In genomic region chr20:62512812-62513211, GRCh38 we compare ENCODE assay signal across 14 cellular contexts. TPM values are rescaled to one million over a fixed set of nuclear protein-coding genes. Genes with fewer than 3 reads are reported as not detected.
DNase-seq lines count a peak whose midpoint lies in the region; ATAC-seq and TF ChIP-seq lines count a peak whose summit lies in the region.
"Had no signal": no experiment of that assay in that cellular context is flagged by ENCODE, and none has a peak within 500 bp of the region (broad histone marks: within the 10 kb centered on the region; RNA-seq: fewer than 3 reads in every experiment).

No MANE protein-coding gene starts in this region.

- TF ChIP-seq CTCF in right atrium auricular region (IDR thresholded peaks at IDR 0.05) (no peak), WTC11 (IDR thresholded peaks at IDR 0.05) (no peak), nephron (IDR thresholded peaks at IDR 0.05; ENCODE audit: unreplicated experiment in 3 of 3) (no peak), MCF 10A (IDR thresholded peaks at IDR 0.05; ENCODE audit: unreplicated experiment) (no peak)

- no peaks in the 10 kb centered on the region for H3K9me3 ChIP-seq in right atrium auricular region
- H3K9me3 ChIP-seq: SJSA1 had no signal

- CTCF ChIA-PET in WTC11 (lab: Charles Lee) (interaction anchor here (0.7 to 3.1 kb wide), 3 partner anchors 13 to 104 kb away, joined by 3 to 10 read pairs (median 3); no protein-coding TSS in a partner anchor), MCF 10A (lab: Yijun Ruan, JAX) (interaction anchor here (0.6 to 1.1 kb wide), 4 partner anchors 10 to 97 kb away, joined by 3 read pairs; no protein-coding TSS in a partner anchor)

- no TSS peak for BruUV-seq in MCF 10A (replicated peaks; lab: Mats Ljungman, UMichigan)

- H3K36me3 ChIP-seq in right atrium auricular region, result no peaks in the 10 kb centered on the region
- H3K36me3 ChIP-seq: SJSA1 had no signal

- H3K4me3 Mint-ChIP-seq in WTC11 (no peak overlapping the region), nephron (peak overlapping the region in 1 of 3 experiments; percentile 81), MCF 10A (ENCODE audit: unreplicated experiment) (no peak overlapping the region)

- DNase-seq in right atrium auricular region (ENCODE audit: low spot score), result no peak
- no peak for DNase-seq in Right ventricle myocardium inferior (ENCODE audit: missing footprints)
- DNase-seq in WTC11 (ENCODE audit: low spot score), result no peak
- no peak for DNase-seq in NCI-H146 treated with DMSO at 0.1 percent for 48 hours (lab: John Stamatoyannopoulos, UW; ENCODE audit: unreplicated experiment)
- no peak for DNase-seq in NCI-H2029 treated with DMSO at 0.1 percent for 48 hours (lab: John Stamatoyannopoulos, UW)
- no peak for DNase-seq in MCF 10A (ENCODE audit: unreplicated experiment)
- DNase-seq: DMS79, GOT3, NCI-H345, NCI-H524 treated with DMSO at 0.1 percent for 48 hours had no signal

- H3K27me3 Mint-ChIP-seq in WTC11 (ENCODE audit: low read depth) (no peaks in the 10 kb centered on the region), nephron (ENCODE audit: low read depth) (peaks cover 15% of the 10 kb centered on the region), MCF 10A (ENCODE audit: insufficient read depth, unreplicated experiment) (peaks cover 16% of the 10 kb centered on the region)

- peaks cover 0 to 17% of the 10 kb centered on the region in 2 donors for H3K4me1 ChIP-seq in right atrium auricular region
- H3K4me1 ChIP-seq: SJSA1 had no signal

- H3K27me3 ChIP-seq in right atrium auricular region, result no peaks in the 10 kb centered on the region

- H3K4me1 Mint-ChIP-seq in WTC11 (no peaks in the 10 kb centered on the region; the same call in 1 of the 2 replicates), nephron (peaks cover 18% of the 10 kb centered on the region), MCF 10A (ENCODE audit: insufficient read depth, unreplicated experiment) (no peaks in the 10 kb centered on the region)

- H3K27ac Mint-ChIP-seq in WTC11 (peak overlapping the region; percentile 32; the same call in 1 of the 2 replicates), nephron (peak overlapping the region; percentile 64 to 95 (median 77)), MCF 10A (ENCODE audit: low read depth, unreplicated experiment) (no peak overlapping the region)

- ATAC-seq in Right ventricle myocardium inferior (no peak), WTC11 (no peak)
- ATAC-seq: K562 had no signal

- POLR2A ChIA-PET in WTC11 (lab: Charles Lee), result no interaction called here
- POLR2A ChIA-PET in MCF 10A (lab: Yijun Ruan, JAX), result no interaction called here

- H3K27ac ChIP-seq in right atrium auricular region, result peak overlapping the region; percentile 55 to 64
- H3K27ac ChIP-seq: C4-2B, SJSA1 had no signal

- intact Hi-C loops in Right ventricle myocardium inferior (cut with DNase I) (no loop called here), MCF 10A (cut with micrococcal nuclease) (no loop called here)

- H3K4me3 ChIP-seq in right atrium auricular region, result no peak overlapping the region
- H3K4me3 ChIP-seq: K562, SJSA1 had no signal

- H3K9me3 Mint-ChIP-seq in WTC11 (no peaks in the 10 kb centered on the region), nephron (no peaks in the 10 kb centered on the region), MCF 10A (ENCODE audit: unreplicated experiment) (no peaks in the 10 kb centered on the region)

- H3K36me3 Mint-ChIP-seq in WTC11 (no peaks in the 10 kb centered on the region), nephron (ENCODE audit: low read depth) (no peaks in the 10 kb centered on the region), MCF 10A (ENCODE audit: insufficient read depth, unreplicated experiment) (no peaks in the 10 kb centered on the region)

TF ChIP-seq in WTC11, 78 proteins besides CTCF, POLR2A, EP300 and RAD21:
- no peak for TF ChIP-seq FOXP1 (CRISPR knock-in tag; IDR thresholded peaks at IDR 0.05; ENCODE audit: borderline replicate concordance)
- TF ChIP-seq GTF2I (CRISPR knock-in tag; conservative IDR thresholded peaks at IDR 0.05), result no peak
- no peak for TF ChIP-seq TEAD1 (CRISPR knock-in tag; IDR thresholded peaks at IDR 0.05)
- no peak for TF ChIP-seq TCF7 (CRISPR knock-in tag; IDR thresholded peaks at IDR 0.05; ENCODE audit: low read depth)
- no peak for TF ChIP-seq IRF1 (CRISPR knock-in tag; IDR thresholded peaks at IDR 0.05)

RNA-seq across cellular contexts. Expression of gene GATA5, which starts 37.0 kb away (rescaled TPM):
- 1 to 10 TPM; 6.9 to 9.6 TPM for total RNA-seq in right atrium auricular region
- total RNA-seq in Right ventricle myocardium inferior, result 1.7 TPM
- total RNA-seq in WTC11 (2021), result 1.4 to 2.3 TPM (median 1.6 TPM) in 3 replicates
- total RNA-seq in MCF 10A (2022), result not detected in 2 replicates
- total RNA-seq: SJSA1 had no signal
